ENCODE assay signal across 11 cellular contexts in genomic region chr11:130772266-130773227, GRCh38.
DNase-seq lines count a peak whose midpoint lies in the region; ATAC-seq, FAIRE-seq and TF ChIP-seq lines count a peak whose summit lies in the region.
"Had no signal": no experiment of that assay in that cellular context is flagged by ENCODE, and none has a peak within 500 bp of the region (broad histone marks: within the 10 kb centered on the region; RNA-seq: fewer than 3 reads in every experiment).

No MANE protein-coding gene starts in this region.

- H3K36me3 ChIP-seq in KMS-11 (ENCODE audit: insufficient read depth) (no peaks in the 10 kb centered on the region), HepG2 (replicated peaks in 1 of 2; ENCODE audit: control insufficient read depth in 1 of 2, insufficient read depth in 2 of 2, low read length in 2 of 2) (no peaks in the 10 kb centered on the region)
- H3K36me3 ChIP-seq: esophagus squamous epithelium had no signal

- H3K27ac ChIP-seq in KMS-11 (no peak overlapping the region), HepG2 (ENCODE audit: extremely low read length, insufficient read depth, low read length) (no peak overlapping the region)

- H3K4me2 ChIP-seq in KMS-11 (peak overlapping the region; percentile 45; the same call in 1 of the 2 replicates), HepG2 (ENCODE audit: low read depth, low read length) (no peak overlapping the region)

- intact Hi-C loops in HepG2 (cut with micrococcal nuclease; ENCODE audit: unreplicated experiment), result no loop called here

- H3K4me3 ChIP-seq in AG04449 (ENCODE audit: low read depth, low read length) (no peak overlapping the region), KMS-11 (IDR thresholded peaks at IDR 0.05; ENCODE audit: insufficient read depth, low read depth, low read length) (no peak overlapping the region), cardiac fibroblast (replicated peaks in 1 of 2; ENCODE audit: low read depth in 2 of 2, low read length in 2 of 2) (no peak overlapping the region), HepG2 (replicated peaks in 1 of 3; ENCODE audit: insufficient read depth in 1 of 3, low read depth in 2 of 3, low read length in 3 of 3) (no peak overlapping the region)
- H3K4me3 ChIP-seq: esophagus squamous epithelium, skin epidermis had no signal

- H3K27me3 ChIP-seq in KMS-11 (ENCODE audit: insufficient read depth, low read depth), result no peaks in the 10 kb centered on the region
- H3K27me3 ChIP-seq in HepG2 (ENCODE audit: control insufficient read depth in 1 of 2, insufficient read depth in 2 of 2, low read length in 2 of 2), result peaks cover 0 to 18% of the 10 kb centered on the region in 2 experiments; a peak in 1 of 5 replicates
- H3K27me3 ChIP-seq: esophagus squamous epithelium had no signal

- TF ChIP-seq RAD21 in HepG2 (CRISPR knock-in tag; IDR thresholded peaks at IDR 0.05), result no peak

- H3K4me1 ChIP-seq in KMS-11 (ENCODE audit: low read depth, poor library complexity, severe bottlenecking), result peaks cover 24% of the 10 kb centered on the region
- no peaks in the 10 kb centered on the region for H3K4me1 ChIP-seq in HepG2 (ENCODE audit: insufficient read depth, low read length)

- CTCF ChIA-PET in AG04449 (lab: Yijun Ruan, JAX), result interaction anchor here (1.2 to 2.1 kb wide), 3 partner anchors 32 to 338 kb away, joined by 3 to 5 read pairs (median 5); no protein-coding TSS in a partner anchor
- CTCF ChIA-PET in HepG2 (lab: Yijun Ruan, JAX; ENCODE audit: low intra/inter-chr PET ratio, low total read pairs), result no interaction called here

- H4K20me1 ChIP-seq in KMS-11 (ENCODE audit: insufficient read depth) (no peaks in the 10 kb centered on the region), HepG2 (ENCODE audit: insufficient read depth, low read length) (no peaks in the 10 kb centered on the region)

- no peak for TF ChIP-seq POLR2A in HepG2 (IDR thresholded peaks at IDR 0.05; ENCODE audit: insufficient read depth in 1 of 2, low read depth in 2 of 2, low read length in 2 of 2)

- H3K79me2 ChIP-seq in KMS-11 (ENCODE audit: insufficient read depth, low read depth) (no peaks in the 10 kb centered on the region), HepG2 (ENCODE audit: insufficient read depth, low read length) (no peaks in the 10 kb centered on the region)

- TF ChIP-seq CTCF in AG04449 (IDR thresholded peaks at IDR 0.05; ENCODE audit: insufficient read depth, low read length, missing control alignments) (no peak), KMS-11 (conservative IDR thresholded peaks at IDR 0.05; ENCODE audit: low read depth, low read length) (no peak), cardiac fibroblast (IDR thresholded peaks at IDR 0.05; ENCODE audit: low read depth, low read length) (no peak), HepG2 (CRISPR knock-in tag; IDR thresholded peaks at IDR 0.05) (no peak)

- no peak for FAIRE-seq in HepG2 (lab: Jason Lieb, UNC)

- WGBS in HepG2 (ENCODE audit: low lambda C conversion rate), result 39% methylated on average over 6 of the region's 6 CpGs

- no TSS peak for BruUV-seq in HepG2 (replicated peaks; lab: Mats Ljungman, UMichigan)

- POLR2A ChIA-PET in AG04449 (lab: Yijun Ruan, JAX), result interaction anchor here (0.6 to 0.7 kb wide), 2 partner anchors 71 to 72 kb away, joined by 3 read pairs; no protein-coding TSS in a partner anchor
- POLR2A ChIA-PET in HepG2 (lab: Yijun Ruan, JAX), result no interaction called here

- H3K9ac ChIP-seq in KMS-11, result no peak overlapping the region
- no peak overlapping the region for H3K9ac ChIP-seq in HepG2 (ENCODE audit: insufficient read depth, low read depth, low read length)

- peak; percentile 91 for DNase-seq in AG04449 (ENCODE audit: low read depth, low spot score)
- peak; percentile 95 for DNase-seq in cardiac fibroblast (ENCODE audit: low read depth in 2 of 2)
- DNase-seq in HepG2 (ENCODE audit: low spot score), result no peak
- no peak for DNase-seq in activated naive CD4-positive, alpha-beta T cell (lab: John Stamatoyannopoulos, UW)
- no peak for DNase-seq in DMS53 (lab: John Stamatoyannopoulos, UW)
- DNase-seq: activated CD8-positive, alpha-beta memory T cell treated with anti-CD3 and anti-CD28 coated beads, Interleukin-2, amount 50 U/mL, for 48 hours; esophagus squamous epithelium had no signal

- no peaks in the 10 kb centered on the region for H3K9me3 ChIP-seq in HepG2 (ENCODE audit: low read length)
- H3K9me3 ChIP-seq: esophagus squamous epithelium had no signal

- ATAC-seq in HepG2 (peak; percentile 56; the same call in 2 of the 3 replicates), HG03457 (IDR thresholded peaks at IDR 0.05; ENCODE audit: unreplicated experiment) (no peak), GM18867 (IDR thresholded peaks at IDR 0.05; ENCODE audit: unreplicated experiment) (no peak)

- H2AFZ ChIP-seq in KMS-11 (ENCODE audit: low read depth) (no peak overlapping the region), HepG2 (ENCODE audit: low read length) (no peak overlapping the region)

- no peak for TF ChIP-seq EP300 in HepG2 (IDR thresholded peaks at IDR 0.05; ENCODE audit: low read depth in 2 of 2, low read length in 2 of 2)
- TF ChIP-seq EP300 in HepG2 (CRISPR knock-in tag; IDR thresholded peaks at IDR 0.05; ENCODE audit: borderline replicate concordance), result no peak

- in situ Hi-C loops in HepG2 (cut with HindIII; ENCODE audit: extremely low pct_ligation_motif_present, low pct_unique_long_range_greater_than_20kb), result no loop called here

TF ChIP-seq in HepG2, 621 proteins besides CTCF, POLR2A, EP300 and RAD21:
- TF ChIP-seq ZNF879 (CRISPR knock-in tag; IDR thresholded peaks at IDR 0.05), result no peak
- TF ChIP-seq HBP1 (CRISPR knock-in tag; IDR thresholded peaks at IDR 0.05; ENCODE audit: low read depth), result no peak

Comparison
In these comparisons a context has a peak if more than half of its experiments do, and no peak if none do; other contexts are left out.
1. DNase-seq: peak in AG04449 (single experiment) and cardiac fibroblast (2 of 2); none in HepG2 (single experiment), activated naive CD4-positive, alpha-beta T cell (0 of 4) and DMS53 (single experiment).